14 cellular contexts compared by ENCODE assay signal in genomic region chr3:33058780-33059179, GRCh38. TPM values are rescaled to one million over a fixed set of nuclear protein-coding genes. Genes with fewer than 3 reads are reported as not detected.
A peak's percentile ranks its signal among the peaks of the same experiment; 100 is the strongest.
DNase-seq lines count a peak whose midpoint lies in the region; ATAC-seq lines count a peak whose summit lies in the region.
"Had no signal": no experiment of that assay in that cellular context is flagged by ENCODE, and none has a peak within 500 bp of the region (broad histone marks: within the 10 kb centered on the region; RNA-seq: fewer than 3 reads in every experiment).

No MANE protein-coding gene starts in this region.

- H3K4me3 ChIP-seq in CD4-positive, CD25-positive, alpha-beta regulatory T cell (ENCODE audit: low read depth, low read length), result peak overlapping the region; percentile 77

- peak overlapping the region; percentile 85 to 94 (median 92) for H3K27ac Mint-ChIP-seq in CD4-positive, CD25-positive, alpha-beta regulatory T cell

- H3K27me3 Mint-ChIP-seq in CD4-positive, CD25-positive, alpha-beta regulatory T cell, result peaks cover 4% of the 10 kb centered on the region

- peaks cover 43% of the 10 kb centered on the region for H3K36me3 Mint-ChIP-seq in CD4-positive, CD25-positive, alpha-beta regulatory T cell

- peak overlapping the region; percentile 38 to 80 (median 65) for H3K4me3 Mint-ChIP-seq in CD4-positive, CD25-positive, alpha-beta regulatory T cell

- H3K9me3 Mint-ChIP-seq in CD4-positive, CD25-positive, alpha-beta regulatory T cell, result no peaks in the 10 kb centered on the region

- H3K9me3 ChIP-seq in CD4-positive, CD25-positive, alpha-beta regulatory T cell (ENCODE audit: control insufficient read depth in 2 of 2, low read length in 2 of 2), result no peaks in the 10 kb centered on the region

- no peak for ATAC-seq in CD4-positive, CD25-positive, alpha-beta regulatory T cell (ENCODE audit: low read depth in 2 of 2)
- ATAC-seq in HG03280 (IDR thresholded peaks at IDR 0.05; ENCODE audit: unreplicated experiment) (no peak), GM19467 (IDR thresholded peaks at IDR 0.05; ENCODE audit: unreplicated experiment) (no peak), HG03460 (IDR thresholded peaks at IDR 0.05; ENCODE audit: unreplicated experiment) (no peak)

- H3K4me1 ChIP-seq in CD4-positive, CD25-positive, alpha-beta regulatory T cell (ENCODE audit: control insufficient read depth, insufficient read depth, low read length, poor library complexity, severe bottlenecking), result peaks cover 100% of the 10 kb centered on the region

- H3K27me3 ChIP-seq in CD4-positive, CD25-positive, alpha-beta regulatory T cell (ENCODE audit: control insufficient read depth, insufficient read depth, low read length), result no peaks in the 10 kb centered on the region

- no peak for DNase-seq in CD4-positive, CD25-positive, alpha-beta regulatory T cell
- DNase-seq in COR-L47 (lab: John Stamatoyannopoulos, UW) (peak; percentile 8), HuH-7.5 (ENCODE audit: low spot score) (peak; percentile 28), cerebellum (ENCODE audit: low spot score) (peak; percentile 17), superior temporal gyrus (ENCODE audit: extremely low spot score) (no peak)
- DNase-seq: NCI-H1105 treated with DMSO at 0.1 percent for 48 hours, NCI-H1694 treated with DMSO at 0.1 percent for 48 hours, NCI-H226, NCI-H69, RPMI8226 had no signal

- peaks cover 46 to 93% (median 78%) of the 10 kb centered on the region in 4 donors for H3K4me1 Mint-ChIP-seq in CD4-positive, CD25-positive, alpha-beta regulatory T cell

- peak overlapping the region; percentile 84 for H3K27ac ChIP-seq in CD4-positive, CD25-positive, alpha-beta regulatory T cell (ENCODE audit: insufficient read depth, low read length, poor library complexity, severe bottlenecking)
- H3K27ac ChIP-seq: C4-2B had no signal

- H3K36me3 ChIP-seq in CD4-positive, CD25-positive, alpha-beta regulatory T cell (ENCODE audit: control insufficient read depth, insufficient read depth, low read length), result peaks cover 7% of the 10 kb centered on the region

RNA-seq across cellular contexts. Expression of gene GLB1, which starts 38.2 kb away (rescaled TPM):
- total RNA-seq in CD4-positive, CD25-positive, alpha-beta regulatory T cell, result 42.2 TPM
- 10 to 100 TPM; 52.7 to 73.2 (median 63.8) TPM for polyA plus RNA-seq in CD4-positive, CD25-positive, alpha-beta regulatory T cell
- 29.4 TPM for total RNA-seq in cerebellum

RNA-seq across cellular contexts. Expression of gene TMPPE, which starts 38.2 kb away (rescaled TPM):
- 11.3 TPM for total RNA-seq in CD4-positive, CD25-positive, alpha-beta regulatory T cell
- polyA plus RNA-seq in CD4-positive, CD25-positive, alpha-beta regulatory T cell, result 1 to 10 TPM in 3 of 4 donors, under 1 TPM in 1; 0.99 to 2.0 (median 1.9) TPM
- 10.5 TPM for total RNA-seq in cerebellum

RNA-seq across cellular contexts. Expression of gene CRTAP, which starts 55.0 kb away (rescaled TPM):
- total RNA-seq in CD4-positive, CD25-positive, alpha-beta regulatory T cell, result 44.0 TPM
- 100 to 1,000 TPM in 2 of 4 donors, 10 to 100 TPM in 2; 91.0 to 112 (median 98.8) TPM for polyA plus RNA-seq in CD4-positive, CD25-positive, alpha-beta regulatory T cell
- 23.8 TPM for total RNA-seq in cerebellum

Comparison
In these comparisons a context has a peak if more than half of its experiments do, and no peak if none do; other contexts are left out.
1. DNase-seq: peak in COR-L47 (single experiment), HuH-7.5 (single experiment) and cerebellum (single experiment); none in CD4-positive, CD25-positive, alpha-beta regulatory T cell (0 of 3) and superior temporal gyrus (single experiment).